ENCODE assay signal across 21 cellular contexts in the genomic region with DNA sequence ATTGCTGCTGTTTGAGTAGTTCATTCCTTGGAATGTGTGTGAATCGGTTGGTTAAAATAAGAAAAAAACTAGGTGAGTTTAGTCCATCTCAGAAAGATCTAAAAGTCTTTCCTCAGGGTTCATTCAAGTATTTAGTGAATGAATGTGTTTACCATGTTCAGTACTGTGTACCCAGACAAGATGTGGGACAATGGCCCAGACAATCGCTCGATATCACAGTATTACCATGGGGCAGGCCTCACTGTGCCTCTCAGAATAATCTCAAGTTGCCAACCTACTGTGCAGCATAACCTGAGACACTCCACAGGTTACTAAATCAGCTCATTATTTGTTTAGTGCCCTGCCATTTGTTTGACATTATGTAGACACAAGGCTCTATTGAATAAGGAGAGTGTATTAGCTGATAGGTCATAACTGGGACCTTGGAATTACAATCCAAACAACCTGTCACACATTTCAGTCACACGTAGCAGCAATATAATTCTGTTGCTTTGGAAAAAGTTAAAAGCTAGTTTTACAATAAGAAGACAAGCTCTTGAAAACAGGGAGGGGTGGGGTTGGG.
"Had no signal": no experiment of that assay in that cellular context is flagged by ENCODE, and none has a peak within 500 bp of the region (broad histone marks: within the 10 kb centered on the region; RNA-seq: fewer than 3 reads in every experiment).

No MANE protein-coding gene starts in this region.

- H3K36me3 ChIP-seq: tibial artery, uterus had no signal

- ATAC-seq: activated T-helper 17 cell treated with anti-CD3 and anti-CD28 coated beads, Interleukin-2, amount 50 U/mL, for 72 hours; body of pancreas; effector memory CD8-positive, alpha-beta T cell; left cardiac atrium; natural killer cell treated with Interleukin-12 subunit alpha and Interleukin-12 subunit beta and Interleukin-15 and Interleukin-18, amount 100 ng/mL, for 72 hours had no signal

- DNase-seq: activated CD4-positive, alpha-beta memory T cell treated with anti-CD3 and anti-CD28 coated beads, Interleukin-2, amount 10 ng/mL, durations not matched to agents 7 days and 5 days; activated CD4-positive, alpha-beta T cell treated with anti-CD3 and anti-CD28 coated beads for 48 hours; activated CD4-positive, CD25-positive, alpha-beta regulatory T cell; activated naive CD4-positive, alpha-beta T cell treated with Interleukin-2 at 50 U/mL for 16 hours; activated naive CD8-positive, alpha-beta T cell treated with anti-CD3 and anti-CD28 coated beads, Interleukin-2, amount 10 ng/mL, durations not matched to agents 7 days and 5 days; activated T-cell treated with anti-CD3 and anti-CD28 coated beads, Interleukin-2, amount 50 U/mL, for 1 hour; amygdala; body of pancreas; effector memory CD8-positive, alpha-beta T cell; left cardiac atrium; nucleus accumbens; posterior cingulate gyrus; retina; stimulated activated CD4-positive, alpha-beta T cell treated with anti-CD3 and anti-CD28 coated beads, Interleukin-2, amount 100 ng/mL, for 24 hours; stimulated activated naive CD8-positive, alpha-beta T cell treated with anti-CD3 and anti-CD28 coated beads, Interleukin-15, Interleukin-2, amounts not matched to agents 100 U/mL and 50 U/mL, for 24 hours; substantia nigra; tibial artery; uterus had no signal

- H3K27ac ChIP-seq: body of pancreas, tibial artery, uterus had no signal

- H3K4me1 ChIP-seq: body of pancreas, tibial artery, uterus had no signal

- H3K9me3 ChIP-seq: body of pancreas, tibial artery, uterus had no signal

- H3K4me3 ChIP-seq: body of pancreas, lung, tibial artery, uterus had no signal

- H3K27me3 ChIP-seq: body of pancreas, tibial artery, uterus had no signal
